In the genomic region with DNA sequence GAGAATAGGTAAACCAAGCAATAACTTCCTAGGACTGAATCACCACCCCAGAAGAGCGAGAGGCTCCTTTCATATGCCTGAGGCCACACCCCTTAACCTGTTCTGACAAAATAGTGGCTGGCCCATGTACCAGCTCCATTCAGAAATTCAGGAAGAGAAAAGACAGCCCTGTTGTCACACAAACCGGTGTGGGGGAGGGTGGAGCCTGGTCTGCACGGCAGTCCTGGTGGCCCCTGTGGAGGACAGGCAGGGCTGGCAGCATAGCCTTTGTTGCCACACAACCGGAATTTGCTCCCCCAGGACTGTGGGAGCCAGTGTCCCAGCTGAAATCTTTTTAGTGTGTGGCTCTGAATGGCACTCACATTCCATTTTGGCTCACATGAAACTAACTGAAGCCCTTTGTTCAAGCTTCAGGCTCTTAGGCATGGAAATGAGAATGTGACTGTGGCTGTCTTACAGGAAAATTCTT, we compare ENCODE assay signal across 9 cellular contexts. TPM values are rescaled to one million over a fixed set of nuclear protein-coding genes. Genes with fewer than 3 reads are reported as not detected.
A peak's percentile ranks its signal among the peaks of the same experiment; 100 is the strongest.
DNase-seq lines count a peak whose midpoint lies in the region; ATAC-seq lines count a peak whose summit lies in the region.
"Had no signal": no experiment of that assay in that cellular context is flagged by ENCODE, and none has a peak within 500 bp of the region (broad histone marks: within the 10 kb centered on the region; RNA-seq: fewer than 3 reads in every experiment).

No MANE protein-coding gene starts in this region.

- H3K4me1 Mint-ChIP-seq in activated CD4-positive, alpha-beta T cell treated with anti-CD3 and anti-CD28 coated beads, Interleukin-2, amount 10 ng/mL, durations not matched to agents 24 days and 14 days = peaks cover 11% of the 10 kb centered on the region
- H3K4me1 Mint-ChIP-seq in activated naive CD8-positive, alpha-beta T cell treated with anti-CD3 and anti-CD28 coated beads, Interleukin-2, amount 10 ng/mL, durations not matched to agents 7 days and 5 days = peaks cover 6% of the 10 kb centered on the region

- H3K27ac ChIP-seq in temporal lobe (ENCODE audit: low read depth, low read length) = peak overlapping the region; percentile 94
- H3K27ac ChIP-seq: BLaER1 had no signal

- H3K27me3 Mint-ChIP-seq in activated CD4-positive, alpha-beta T cell treated with anti-CD3 and anti-CD28 coated beads, Interleukin-2, amount 10 ng/mL, durations not matched to agents 24 days and 14 days = no peaks in the 10 kb centered on the region
- no peaks in the 10 kb centered on the region for H3K27me3 Mint-ChIP-seq in activated naive CD8-positive, alpha-beta T cell treated with anti-CD3 and anti-CD28 coated beads, Interleukin-2, amount 10 ng/mL, durations not matched to agents 7 days and 5 days

- peaks cover 41% of the 10 kb centered on the region for H3K36me3 Mint-ChIP-seq in activated CD4-positive, alpha-beta T cell treated with anti-CD3 and anti-CD28 coated beads, Interleukin-2, amount 10 ng/mL, durations not matched to agents 24 days and 14 days (ENCODE audit: low read depth)
- peaks cover 24% of the 10 kb centered on the region for H3K36me3 Mint-ChIP-seq in activated naive CD8-positive, alpha-beta T cell treated with anti-CD3 and anti-CD28 coated beads, Interleukin-2, amount 10 ng/mL, durations not matched to agents 7 days and 5 days

- no peak overlapping the region for H3K4me3 Mint-ChIP-seq in activated CD4-positive, alpha-beta T cell treated with anti-CD3 and anti-CD28 coated beads, Interleukin-2, amount 10 ng/mL, durations not matched to agents 24 days and 14 days
- no peak overlapping the region for H3K4me3 Mint-ChIP-seq in activated naive CD8-positive, alpha-beta T cell treated with anti-CD3 and anti-CD28 coated beads, Interleukin-2, amount 10 ng/mL, durations not matched to agents 7 days and 5 days

- intact Hi-C loops in activated CD4-positive, alpha-beta T cell treated with anti-CD3 and anti-CD28 coated beads, Interleukin-2, amount 10 ng/mL, durations not matched to agents 24 days and 14 days (cut with micrococcal nuclease) = no loop called here

- POLR2A ChIA-PET in activated naive CD8-positive, alpha-beta T cell treated with anti-CD3 and anti-CD28 coated beads, Interleukin-2, amount 10 ng/mL, durations not matched to agents 7 days and 5 days (lab: Charles Lee) = no interaction called here

- ATAC-seq in activated naive CD8-positive, alpha-beta T cell treated with anti-CD3 and anti-CD28 coated beads, Interleukin-2, amount 10 ng/mL, durations not matched to agents 7 days and 5 days (ENCODE audit: low read depth) = peak; percentile 58
- ATAC-seq in HG02571 (IDR thresholded peaks at IDR 0.05; ENCODE audit: unreplicated experiment) (no peak), GM18520 (IDR thresholded peaks at IDR 0.05; ENCODE audit: unreplicated experiment) (no peak)

- H3K9me3 Mint-ChIP-seq in activated CD4-positive, alpha-beta T cell treated with anti-CD3 and anti-CD28 coated beads, Interleukin-2, amount 10 ng/mL, durations not matched to agents 24 days and 14 days = no peaks in the 10 kb centered on the region
- no peaks in the 10 kb centered on the region for H3K9me3 Mint-ChIP-seq in activated naive CD8-positive, alpha-beta T cell treated with anti-CD3 and anti-CD28 coated beads, Interleukin-2, amount 10 ng/mL, durations not matched to agents 7 days and 5 days

- DNase-seq in activated CD4-positive, alpha-beta T cell treated with anti-CD3 and anti-CD28 coated beads, Interleukin-2, amount 10 ng/mL, durations not matched to agents 24 days and 14 days = no peak
- no peak for DNase-seq in activated CD4-positive, alpha-beta T cell treated with anti-CD3 and anti-CD28 coated beads for 4 hours
- no peak for DNase-seq in activated naive CD8-positive, alpha-beta T cell treated with anti-CD3 and anti-CD28 coated beads, Interleukin-2, amount 10 ng/mL, durations not matched to agents 7 days and 5 days
- DNase-seq in iPS-NIHi7 (ENCODE audit: extremely low spot score) = peak; percentile 67
- DNase-seq in A172 (ENCODE audit: low spot score) = no peak

- peak overlapping the region; percentile 54 for H3K27ac Mint-ChIP-seq in activated CD4-positive, alpha-beta T cell treated with anti-CD3 and anti-CD28 coated beads, Interleukin-2, amount 10 ng/mL, durations not matched to agents 24 days and 14 days
- H3K27ac Mint-ChIP-seq in activated naive CD8-positive, alpha-beta T cell treated with anti-CD3 and anti-CD28 coated beads, Interleukin-2, amount 10 ng/mL, durations not matched to agents 7 days and 5 days = no peak overlapping the region

RNA-seq across cellular contexts. Expression of gene RLBP1, which starts 23.8 kb away (rescaled TPM):
- total RNA-seq in activated CD4-positive, alpha-beta T cell treated with anti-CD3 and anti-CD28 coated beads, Interleukin-2, amount 10 ng/mL, durations not matched to agents 24 days and 14 days = not detected in 2 replicates
- not detected for total RNA-seq in activated naive CD8-positive, alpha-beta T cell treated with anti-CD3 and anti-CD28 coated beads, Interleukin-2, amount 10 ng/mL, durations not matched to agents 7 days and 5 days
- 0.98 TPM for total RNA-seq in temporal lobe
- not detected in 2 replicates for total RNA-seq in A172 (2014; rRNA removed; shearing (Covaris generic))

RNA-seq across cellular contexts. Expression of gene FANCI, which starts 46.2 kb away (rescaled TPM):
- total RNA-seq in activated CD4-positive, alpha-beta T cell treated with anti-CD3 and anti-CD28 coated beads, Interleukin-2, amount 10 ng/mL, durations not matched to agents 24 days and 14 days = 189 and 210 TPM in 2 replicates
- total RNA-seq in activated naive CD8-positive, alpha-beta T cell treated with anti-CD3 and anti-CD28 coated beads, Interleukin-2, amount 10 ng/mL, durations not matched to agents 7 days and 5 days = 100 to 1,000 TPM; 155 to 161 TPM
- 8.4 TPM for total RNA-seq in temporal lobe
- 69.6 and 87.2 TPM in 2 replicates for total RNA-seq in A172 (2014; rRNA removed; shearing (Covaris generic))
